10 cellular contexts compared by ENCODE assay signal in the genomic region with DNA sequence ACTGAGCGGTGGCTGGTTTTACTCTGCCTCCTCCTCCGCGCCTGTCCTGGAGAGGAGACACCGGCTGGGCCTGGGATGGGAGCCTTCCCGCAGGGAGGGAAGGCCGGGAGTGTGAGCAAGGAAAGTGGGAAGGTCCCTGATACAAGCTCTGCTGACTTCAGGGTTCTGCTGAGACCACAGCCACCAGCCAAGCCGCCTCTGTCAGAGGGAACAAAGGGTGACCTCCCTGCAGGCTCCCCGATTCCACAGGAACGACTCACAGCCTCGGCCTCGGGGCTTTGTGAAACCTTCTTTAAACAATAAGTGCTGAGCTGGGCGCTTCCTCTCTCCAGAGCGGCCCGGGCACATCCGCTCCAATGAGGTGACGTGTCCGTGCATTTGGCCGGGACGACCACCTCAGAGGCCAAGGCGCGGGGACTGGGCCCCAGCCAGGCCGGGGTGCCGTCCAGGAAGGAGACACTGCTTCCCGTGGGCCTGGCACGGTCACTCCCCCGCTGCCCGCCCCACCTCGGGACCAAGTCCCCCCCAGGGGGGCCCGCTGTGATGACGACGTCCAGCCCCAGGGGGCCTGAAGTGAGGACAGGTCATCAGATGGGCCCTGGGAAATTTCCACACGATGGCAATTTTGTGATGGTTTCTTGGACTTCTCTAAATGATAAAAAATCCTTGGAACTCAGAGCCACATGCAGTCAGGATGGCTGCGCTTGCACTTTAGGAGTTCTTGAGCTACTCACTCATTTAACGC. TPM values are rescaled to one million over a fixed set of nuclear protein-coding genes. Genes with fewer than 3 reads are reported as not detected.
DNase-seq lines count a peak whose midpoint lies in the region; ATAC-seq and TF ChIP-seq lines count a peak whose summit lies in the region.
"Had no signal": no experiment of that assay in that cellular context is flagged by ENCODE, and none has a peak within 500 bp of the region (broad histone marks: within the 10 kb centered on the region; RNA-seq: fewer than 3 reads in every experiment).

No MANE protein-coding gene starts in this region.

- POLR2A ChIA-PET in IMR-90 (lab: Charles Lee; ENCODE audit: unreplicated experiment) = no interaction called here

- H3K36me3 ChIP-seq in IMR-90 (ENCODE audit: control insufficient read depth, insufficient read depth, low read length) (no peaks in the 10 kb centered on the region), thoracic aorta (no peaks in the 10 kb centered on the region)

- H3K27me3 ChIP-seq in IMR-90 (ENCODE audit: control insufficient read depth, insufficient read depth, low read length) (no peaks in the 10 kb centered on the region), thoracic aorta (replicated peaks; ENCODE audit: insufficient read depth) (no peaks in the 10 kb centered on the region)

- intact Hi-C loops in IMR-90 (cut with micrococcal nuclease) (loop anchor here (2.0 kb wide), 1 partner anchor 49 kb away; no protein-coding TSS in a partner anchor), lower leg skin (cut with DNase I; ENCODE audit: low total_unique reads) (loop anchor here (10.0 kb wide), 1 partner anchor 121 kb away; no protein-coding TSS in a partner anchor)

- peak overlapping the region; percentile 88 for H3K14ac ChIP-seq in IMR-90 (replicated peaks; ENCODE audit: low read depth, low read length)

- no peaks in the 10 kb centered on the region for H3K9me3 Mint-ChIP-seq in activated naive CD4-positive, alpha-beta T cell treated with anti-CD3 and anti-CD28 coated beads, Interleukin-2, amount 10 ng/mL, durations not matched to agents 7 days and 5 days

- H3K79me1 ChIP-seq in IMR-90 (ENCODE audit: low read depth in 1 of 2, low read length in 2 of 2) = peaks cover 0 to 6% of the 10 kb centered on the region in 2 experiments; a peak in 1 of 4 replicates

- H3K27me3 Mint-ChIP-seq in activated naive CD4-positive, alpha-beta T cell treated with anti-CD3 and anti-CD28 coated beads, Interleukin-2, amount 10 ng/mL, durations not matched to agents 7 days and 5 days = peaks cover 28% of the 10 kb centered on the region

- H3K9me3 ChIP-seq in IMR-90 (ENCODE audit: control insufficient read depth, insufficient read depth, low read length) (no peaks in the 10 kb centered on the region), thoracic aorta (no peaks in the 10 kb centered on the region)

- WGBS in IMR-90 (ENCODE audit: extremely low coverage in 2 of 2, insufficient read length in 1 of 2), 2 experiments = 25% methylated on average over 18 of the region's 34 CpGs; no CpG with 5 or more reads in 1 of the 2 experiments
- 54 to 72% methylated on average over 30 to 33 of the region's 34 CpGs for WGBS in lower leg skin, 2 donors

- H3K27ac ChIP-seq in IMR-90 (ENCODE audit: insufficient read depth, low read length) = peak overlapping the region; percentile 87
- peak overlapping the region; percentile 70 to 83 for H3K27ac ChIP-seq in thoracic aorta

- CTCF ChIA-PET in IMR-90 (lab: Yijun Ruan, JAX) = interaction anchor here (1.5 to 1.6 kb wide), 2 partner anchors 9 to 49 kb away, joined by 3 to 4 read pairs; no protein-coding TSS in a partner anchor
- CTCF ChIA-PET in activated naive CD4-positive, alpha-beta T cell treated with anti-CD3 and anti-CD28 coated beads, Interleukin-2, amount 10 ng/mL, durations not matched to agents 7 days and 5 days (lab: Charles Lee) = interaction anchor here (1.4 kb wide), 1 partner anchor 9 kb away, joined by 4 read pairs; no protein-coding TSS in a partner anchor

- in situ Hi-C loops in IMR-90 (cut with MboI; ENCODE audit: low sequenced_read_pairs) = no loop called here

- H3K4me2 ChIP-seq in IMR-90 (ENCODE audit: low read depth, low read length) = peak overlapping the region; percentile 59

- H3K27ac Mint-ChIP-seq in activated naive CD4-positive, alpha-beta T cell treated with anti-CD3 and anti-CD28 coated beads, Interleukin-2, amount 10 ng/mL, durations not matched to agents 7 days and 5 days = no peak overlapping the region

- H2BK15ac ChIP-seq in IMR-90 (ENCODE audit: low read depth, low read length) = peak overlapping the region; percentile 78; the same call in 2 of the 3 replicates

- H2BK120ac ChIP-seq in IMR-90 (ENCODE audit: low read depth, low read length) = peak overlapping the region; percentile 97

- H3K9ac ChIP-seq in IMR-90 (ENCODE audit: low read depth, low read length) = peak overlapping the region; percentile 54

- peak overlapping the region; percentile 91 for H2AFZ ChIP-seq in IMR-90 (replicated peaks; ENCODE audit: low read length, poor library complexity)

- H3K9me1 ChIP-seq in IMR-90 (ENCODE audit: insufficient read depth, low read length) = peaks cover 11% of the 10 kb centered on the region; the same call in 1 of the 2 replicates

- no TSS peak for BruUV-seq in IMR-90 (replicated peaks; lab: Mats Ljungman, UMichigan)

- peak overlapping the region; percentile 91 for H3K23ac ChIP-seq in IMR-90 (ENCODE audit: low read depth, low read length)

- peak overlapping the region; percentile 95 for H2AK5ac ChIP-seq in IMR-90 (ENCODE audit: low read depth, low read length)

- peak overlapping the region; percentile 92 for H3K4ac ChIP-seq in IMR-90 (ENCODE audit: low read depth, low read length)

- TF ChIP-seq POLR2A in IMR-90 (IDR thresholded peaks at IDR 0.05; ENCODE audit: low read depth, low read length) (peak; percentile 37), lower leg skin (IDR thresholded peaks at IDR 0.05) (no peak)

- H2BK20ac ChIP-seq in IMR-90 (ENCODE audit: low read depth, low read length) = peak overlapping the region; percentile 90

- peak; percentile 79 for ATAC-seq in IMR-90 (ENCODE audit: low read depth)
- ATAC-seq in thoracic aorta (ENCODE audit: insufficient number of reproducible peaks, low FRiP score, low read depth) = peak; percentile 54
- no peak for ATAC-seq in HG02852 (IDR thresholded peaks at IDR 0.05; ENCODE audit: unreplicated experiment)
- ATAC-seq in HG03135 (IDR thresholded peaks at IDR 0.05; ENCODE audit: unreplicated experiment) = no peak

- peaks cover 20% of the 10 kb centered on the region for H3K4me1 ChIP-seq in IMR-90 (ENCODE audit: control insufficient read depth, insufficient read depth, low read length)
- H3K4me1 ChIP-seq in thoracic aorta (ENCODE audit: control insufficient read depth in 1 of 2, low read depth in 2 of 2) = peaks cover 34 to 46% of the 10 kb centered on the region in 2 donors

- H2AK9ac ChIP-seq in IMR-90 (replicated peaks; ENCODE audit: low read depth, low read length, poor library complexity) = peak overlapping the region; percentile 79

- TF ChIP-seq RAD21 in IMR-90 (IDR thresholded peaks at IDR 0.05; ENCODE audit: low read length) = no peak

- H3K56ac ChIP-seq in IMR-90 (ENCODE audit: extremely low read depth, insufficient read depth, low read length) = peak overlapping the region; percentile 5; the same call in 1 of the 2 replicates

- H3K18ac ChIP-seq in IMR-90 (ENCODE audit: low read depth, low read length) = peak overlapping the region; percentile 95

- peak; percentile 87 for DNase-seq in IMR-90
- DNase-seq in dedifferentiated amniotic fluid mesenchymal stem cell (ENCODE audit: extremely low spot score) = peak; percentile 53
- DNase-seq in lower leg skin (ENCODE audit: low spot score in 2 of 2) = peak; percentile 43 to 93
- peak; percentile 64 for DNase-seq in thoracic aorta (ENCODE audit: low spot score)
- no peak for DNase-seq in central memory CD4-positive, alpha-beta T cell
- DNase-seq in activated naive CD4-positive, alpha-beta T cell treated with anti-CD3 and anti-CD28 coated beads, Interleukin-2, amount 10 ng/mL, durations not matched to agents 7 days and 5 days = no peak
- DNase-seq: activated T-cell treated with anti-CD3 and anti-CD28 coated beads for 4 hours had no signal

- dilution Hi-C loops in IMR-90 (cut with HindIII; ENCODE audit: low sequenced_read_pairs, unreplicated experiment) = no loop called here

- H3K4me3 ChIP-seq in IMR-90 (ENCODE audit: insufficient read depth, low read depth, low read length) (no peak overlapping the region), lower leg skin (ENCODE audit: low read depth, poor library complexity, severe bottlenecking) (no peak overlapping the region), thoracic aorta (peak overlapping the region; percentile 52)

- H4K8ac ChIP-seq in IMR-90 (ENCODE audit: low read depth in 2 of 2, low read length in 2 of 2) = peak overlapping the region; percentile 93 to 97

- peak overlapping the region; percentile 89 for H2BK5ac ChIP-seq in IMR-90 (ENCODE audit: low read depth, low read length, poor library complexity, severe bottlenecking)

- H3K4me1 Mint-ChIP-seq in activated naive CD4-positive, alpha-beta T cell treated with anti-CD3 and anti-CD28 coated beads, Interleukin-2, amount 10 ng/mL, durations not matched to agents 7 days and 5 days = no peaks in the 10 kb centered on the region

- H4K5ac ChIP-seq in IMR-90 (ENCODE audit: low read depth, low read length) = peak overlapping the region; percentile 99

- TF ChIP-seq CTCF in IMR-90 (conservative IDR thresholded peaks at IDR 0.05; ENCODE audit: low read depth, low read length) = no peak
- no peak for TF ChIP-seq CTCF in lower leg skin (IDR thresholded peaks at IDR 0.05)
- no peak for TF ChIP-seq CTCF in thoracic aorta (IDR thresholded peaks at IDR 0.05)

- peak overlapping the region; percentile 78 for H4K91ac ChIP-seq in IMR-90 (ENCODE audit: insufficient read depth, low read depth, low read length)

- H3K4me3 Mint-ChIP-seq in activated naive CD4-positive, alpha-beta T cell treated with anti-CD3 and anti-CD28 coated beads, Interleukin-2, amount 10 ng/mL, durations not matched to agents 7 days and 5 days = no peak overlapping the region

- H4K20me1 ChIP-seq in IMR-90 (ENCODE audit: insufficient read depth, low read length) = no peaks in the 10 kb centered on the region

- no peaks in the 10 kb centered on the region for H3K36me3 Mint-ChIP-seq in activated naive CD4-positive, alpha-beta T cell treated with anti-CD3 and anti-CD28 coated beads, Interleukin-2, amount 10 ng/mL, durations not matched to agents 7 days and 5 days

TF ChIP-seq in IMR-90, 13 proteins besides CTCF, POLR2A, EP300 and RAD21 (continues in another document):
- TF ChIP-seq RFX5 (IDR thresholded peaks at IDR 0.05; ENCODE audit: low read depth, low read length) = no peak
- no peak for TF ChIP-seq FOS (IDR thresholded peaks at IDR 0.05; ENCODE audit: low read depth, low read length)
- TF ChIP-seq CEBPB (IDR thresholded peaks at IDR 0.05; ENCODE audit: low read depth, low read length) = no peak
- TF ChIP-seq MAFK (IDR thresholded peaks at IDR 0.05; ENCODE audit: low read depth, low read length) = peak; percentile 88
- TF ChIP-seq RCOR1 (IDR thresholded peaks at IDR 0.05; ENCODE audit: insufficient replicate concordance, low read length) = no peak

RNA-seq across cellular contexts. Expression of gene CIBAR2, which starts 11.8 kb away (rescaled TPM):
- total RNA-seq in IMR-90 (2012; rRNA removed) (0.18 TPM in 1 of 2 replicates, not detected in the other), lower leg skin (not detected), thoracic aorta (not detected)
- 0.16 and 0.24 TPM in 2 replicates for polyA plus RNA-seq in IMR-90 (2012; rRNA removed)
- polyA plus RNA-seq in IMR-90 (2012; cell fraction: cytosol; rRNA removed) = not detected in 2 replicates
- 2.0 and 3.7 TPM in 2 replicates for polyA plus RNA-seq in IMR-90 (2012; cell fraction: nucleus; rRNA removed; ENCODE audit: low replicate concordance)
- total RNA-seq: NCI-H460 had no signal

Comparison
In these comparisons a context has a peak if more than half of its experiments do, and no peak if none do; other contexts are left out.
1. ATAC-seq: peak in IMR-90 (single experiment) and thoracic aorta (single experiment); none in HG02852 (single experiment) and HG03135 (single experiment).
2. DNase-seq: peak in IMR-90 (single experiment), dedifferentiated amniotic fluid mesenchymal stem cell (single experiment), lower leg skin (2 of 2) and thoracic aorta (single experiment); none in central memory CD4-positive, alpha-beta T cell (single experiment) and activated naive CD4-positive, alpha-beta T cell treated with anti-CD3 and anti-CD28 coated beads, Interleukin-2, amount 10 ng/mL, durations not matched to agents 7 days and 5 days (single experiment).